In the genomic region with DNA sequence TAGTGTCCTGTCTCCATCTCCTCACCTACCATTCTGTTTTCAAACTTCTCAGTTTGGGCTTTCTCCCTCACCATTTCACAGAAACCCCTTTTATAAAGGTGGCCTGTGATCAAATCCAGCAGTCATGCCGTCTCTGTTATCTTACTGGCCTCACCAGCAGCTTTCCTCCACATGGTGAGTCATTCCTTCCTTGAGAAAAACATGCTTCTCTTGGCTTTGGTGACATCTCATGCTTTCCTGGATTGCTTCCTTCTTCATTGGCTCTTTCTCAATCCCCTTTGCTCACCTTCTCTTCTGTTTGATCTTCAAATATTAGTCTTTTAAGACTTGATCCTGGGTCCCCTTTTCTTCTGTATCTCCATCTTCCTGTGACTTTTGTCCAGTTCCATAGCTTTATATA, we compare ENCODE assay signal across 19 cellular contexts.
DNase-seq lines count a peak whose midpoint lies in the region; ATAC-seq, FAIRE-seq and TF ChIP-seq lines count a peak whose summit lies in the region.
"Had no signal": no experiment of that assay in that cellular context is flagged by ENCODE, and none has a peak within 500 bp of the region (broad histone marks: within the 10 kb centered on the region; RNA-seq: fewer than 3 reads in every experiment).

No MANE protein-coding gene starts in this region.

- no peak for TF ChIP-seq RAD21 in K562 (CRISPR knock-in tag; conservative IDR thresholded peaks at IDR 0.05 in 1 of 2, IDR thresholded peaks at IDR 0.05 in 1 of 2)

- no peaks in the 10 kb centered on the region for H3K9me3 Mint-ChIP-seq in endothelial cell (ENCODE audit: unreplicated experiment)
- H3K9me3 Mint-ChIP-seq: activated CD8-positive, alpha-beta T cell treated with anti-CD3 and anti-CD28 coated beads for 36 hours had no signal

- 17% methylated on average over 1 of the region's 1 CpG for WGBS in K562 (ENCODE audit: insufficient coverage, low coverage, missing lambda C conversion rate)
- WGBS in hepatocyte (ENCODE audit: low lambda C conversion rate, missing lambda C conversion rate) = 10% methylated on average over 1 of the region's 1 CpG
- 0% methylated on average over 1 of the region's 1 CpG for WGBS in aorta, 2 donors

- H3K4me3 ChIP-seq in AG10803 (ENCODE audit: low read length) (no peak overlapping the region), K562 (no peak overlapping the region), hepatocyte (no peak overlapping the region), aorta (ENCODE audit: low read length in 2 of 2) (no peak overlapping the region)
- H3K4me3 ChIP-seq: coronary artery, prostate gland had no signal

- ATAC-seq in K562 (no peak), GM21717 (IDR thresholded peaks at IDR 0.05; ENCODE audit: unreplicated experiment) (no peak), aorta (ENCODE audit: low FRiP score) (no peak)
- ATAC-seq: activated CD8-positive, alpha-beta T cell treated with anti-CD3 and anti-CD28 coated beads for 36 hours had no signal

- H3K9me3 ChIP-seq in K562 (replicated peaks; ENCODE audit: control insufficient read depth, insufficient read depth, low read depth, low read length) (no peaks in the 10 kb centered on the region), hepatocyte (ENCODE audit: low read depth) (no peaks in the 10 kb centered on the region), aorta (ENCODE audit: control insufficient read depth, low read length) (no peaks in the 10 kb centered on the region)
- H3K9me3 ChIP-seq: prostate gland had no signal

- no peak for TF ChIP-seq POLR2A in K562 (conservative IDR thresholded peaks at IDR 0.05)

- no peaks in the 10 kb centered on the region for H3K9me2 ChIP-seq in hepatocyte (replicated peaks; ENCODE audit: insufficient read depth)

- intact Hi-C loops in K562 (cut with micrococcal nuclease) = no loop called here
- intact Hi-C loops in aorta (cut with DNase I) = loop anchor here in 1 of 2 donors (5.0 to 10.0 kb wide), 2 partner anchors 52 to 115 kb away; no protein-coding TSS in a partner anchor

- H4K20me1 ChIP-seq in K562 (replicated peaks; ENCODE audit: control insufficient read depth, insufficient read depth, low read length) (no peaks in the 10 kb centered on the region), hepatocyte (ENCODE audit: insufficient read depth, poor library complexity, severe bottlenecking) (no peaks in the 10 kb centered on the region)

- H3K36me3 Mint-ChIP-seq in endothelial cell (ENCODE audit: low read depth, unreplicated experiment) = no peaks in the 10 kb centered on the region

- TF ChIP-seq EP300 in K562 (IDR thresholded peaks at IDR 0.05; ENCODE audit: low read length) = no peak

- H3K27me3 Mint-ChIP-seq in endothelial cell (ENCODE audit: unreplicated experiment) = no peaks in the 10 kb centered on the region
- H3K27me3 Mint-ChIP-seq: B cell had no signal

- no peaks in the 10 kb centered on the region for H3K9me1 ChIP-seq in K562 (ENCODE audit: control insufficient read depth, insufficient read depth, low read length)

- H2AFZ ChIP-seq in K562 (ENCODE audit: low read depth, low read length) (no peak overlapping the region), hepatocyte (no peak overlapping the region)

- H3K36me3 ChIP-seq in K562 (ENCODE audit: control insufficient read depth, insufficient read depth, low read length) = no peaks in the 10 kb centered on the region
- H3K36me3 ChIP-seq in hepatocyte (replicated peaks; ENCODE audit: insufficient read depth, low read depth) = no peaks in the 10 kb centered on the region
- H3K36me3 ChIP-seq in aorta (ENCODE audit: control insufficient read depth in 1 of 2, insufficient read depth in 2 of 2, low read length in 1 of 2) = no peaks in the 10 kb centered on the region
- H3K36me3 ChIP-seq: prostate gland had no signal

- no peaks in the 10 kb centered on the region for H3K27me3 ChIP-seq in K562 (ENCODE audit: control insufficient read depth in 2 of 2, insufficient read depth in 2 of 2, low read length in 2 of 2)
- H3K27me3 ChIP-seq in hepatocyte = no peaks in the 10 kb centered on the region
- H3K27me3 ChIP-seq in aorta (ENCODE audit: control insufficient read depth in 1 of 2, insufficient read depth in 2 of 2, low read length in 1 of 2) = no peaks in the 10 kb centered on the region

- DNase-seq in AG10803 (ENCODE audit: low read depth) = peak; percentile 64
- DNase-seq in HT1080 (ENCODE audit: low read depth) = peak; percentile 79
- DNase-seq in K562 (ENCODE audit: extremely low read depth in 1 of 4, low spot score in 3 of 4) = peak in 1 of 4 experiments; percentile 7
- peak; percentile 55 for DNase-seq in hepatocyte (ENCODE audit: low spot score)
- no peak for DNase-seq in caudate nucleus (lab: John Stamatoyannopoulos, UW)
- DNase-seq in endothelial cell (ENCODE audit: low spot score) = no peak
- no peak for DNase-seq in aorta
- DNase-seq: activated CD8-positive, alpha-beta T cell treated with anti-CD3 and anti-CD28 coated beads for 36 hours; NCI-H1436 treated with DMSO at 0.1 percent for 48 hours; NCI-H526; stimulated activated CD4-positive, alpha-beta T cell treated with anti-CD3 and anti-CD28 coated beads, Interleukin-2, amount 100 ng/mL, for 48 hours; T1000 had no signal

- H3K27ac Mint-ChIP-seq in endothelial cell (ENCODE audit: unreplicated experiment) = no peak overlapping the region
- H3K27ac Mint-ChIP-seq: activated CD8-positive, alpha-beta T cell treated with anti-CD3 and anti-CD28 coated beads for 36 hours; B cell; stimulated activated naive CD8-positive, alpha-beta T cell treated with anti-CD3 and anti-CD28 coated beads, Interleukin-15, Interleukin-2, amounts not matched to agents 100 ng/mL and 50 ng/mL, for 24 hours had no signal

- TF ChIP-seq CTCF in AG10803 (conservative IDR thresholded peaks at IDR 0.05; ENCODE audit: low read length) (no peak), K562 (IDR thresholded peaks at IDR 0.05 in 2 of 3, conservative IDR thresholded peaks at IDR 0.05 in 1 of 3; ENCODE audit: insufficient read depth in 2 of 3, low read depth in 1 of 3, low read length in 3 of 3) (no peak), hepatocyte (IDR thresholded peaks at IDR 0.05; ENCODE audit: poor library complexity) (no peak), endothelial cell (IDR thresholded peaks at IDR 0.05; ENCODE audit: unreplicated experiment) (no peak)

- in situ Hi-C loops in K562 (cut with MboI) = no loop called here

- no peak overlapping the region for H3K9ac ChIP-seq in K562 (ENCODE audit: insufficient read depth in 1 of 2, low read depth in 2 of 2, low read length in 2 of 2)

- H3K4me1 ChIP-seq in K562 (replicated peaks in 1 of 2; ENCODE audit: control insufficient read depth in 2 of 2, insufficient read depth in 2 of 2, low read length in 2 of 2) = no peaks in the 10 kb centered on the region
- H3K4me1 ChIP-seq in hepatocyte (ENCODE audit: insufficient read depth) = peaks cover 11% of the 10 kb centered on the region
- H3K4me1 ChIP-seq in aorta (ENCODE audit: control insufficient read depth in 1 of 2, insufficient read depth in 2 of 2, low read length in 2 of 2) = peaks cover 0 to 6% of the 10 kb centered on the region in 2 donors
- H3K4me1 ChIP-seq: prostate gland had no signal

- POLR2A ChIA-PET in K562 (lab: Yijun Ruan, JAX) = no interaction called here

- H3K79me2 ChIP-seq in K562 (ENCODE audit: control insufficient read depth, insufficient read depth, low read length) (no peaks in the 10 kb centered on the region), hepatocyte (no peaks in the 10 kb centered on the region)

- no TSS peak for BruUV-seq in K562 (replicated peaks; lab: Mats Ljungman, UMichigan)

- H3K4me2 ChIP-seq in K562 (ENCODE audit: insufficient read depth, low read length) = no peak overlapping the region
- no peak overlapping the region for H3K4me2 ChIP-seq in hepatocyte

- H3K4me3 Mint-ChIP-seq in endothelial cell (ENCODE audit: unreplicated experiment) = no peak overlapping the region
- H3K4me3 Mint-ChIP-seq: activated CD8-positive, alpha-beta T cell treated with anti-CD3 and anti-CD28 coated beads for 36 hours; B cell; stimulated activated naive CD8-positive, alpha-beta T cell treated with anti-CD3 and anti-CD28 coated beads, Interleukin-15, Interleukin-2, amounts not matched to agents 100 ng/mL and 50 ng/mL, for 24 hours had no signal

- no peak for FAIRE-seq in K562 (lab: Jason Lieb, UNC)
- FAIRE-seq: GM18507, islet of Langerhans had no signal

- H3K4me1 Mint-ChIP-seq in endothelial cell (ENCODE audit: unreplicated experiment) = no peaks in the 10 kb centered on the region
- H3K4me1 Mint-ChIP-seq: B cell had no signal

- no peak overlapping the region for H3K27ac ChIP-seq in K562 (ENCODE audit: extremely low read depth, low read depth, low read length)
- peak overlapping the region; percentile 63 for H3K27ac ChIP-seq in hepatocyte
- no peak overlapping the region for H3K27ac ChIP-seq in caudate nucleus (ENCODE audit: low read depth, low read length)
- H3K27ac ChIP-seq in aorta (ENCODE audit: low read depth in 1 of 2, low read length in 2 of 2) = no peak overlapping the region
- H3K27ac ChIP-seq: coronary artery, prostate gland had no signal

- CTCF ChIA-PET in K562 (lab: Yijun Ruan, JAX; ENCODE audit: low intra/inter-chr PET ratio) = no interaction called here

TF ChIP-seq in K562, 482 proteins besides CTCF, POLR2A, EP300 and RAD21:
- no peak for TF ChIP-seq JUND (IDR thresholded peaks at IDR 0.05; ENCODE audit: borderline replicate concordance, low read depth, low read length)
- TF ChIP-seq JUND (tag; IDR thresholded peaks at IDR 0.05; ENCODE audit: borderline replicate concordance, low read depth, low read length) = peak; percentile 47; the same call in 2 of the 3 replicates
- TF ChIP-seq ZNF561 (CRISPR knock-in tag; conservative IDR thresholded peaks at IDR 0.05) = no peak
- TF ChIP-seq, protein P1, sequence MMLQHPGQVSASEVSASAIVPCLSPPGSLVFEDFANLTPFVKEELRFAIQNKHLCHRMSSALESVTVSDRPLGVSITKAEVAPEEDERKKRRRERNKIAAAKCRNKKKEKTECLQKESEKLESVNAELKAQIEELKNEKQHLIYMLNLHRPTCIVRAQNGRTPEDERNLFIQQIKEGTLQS (IDR thresholded peaks at IDR 0.05) = peak; percentile 36; the same call in 1 of the 2 replicates
- TF ChIP-seq, protein P1 (CRISPR knock-in tag; conservative IDR thresholded peaks at IDR 0.05) = no peak
- TF ChIP-seq FOSL1 (tag; conservative IDR thresholded peaks at IDR 0.05) = 0 out of 2 replicates have a peak, but pooled peaks have one; percentile 30

Comparison
In these comparisons a context has a peak if more than half of its experiments do, and no peak if none do; other contexts are left out.
1. DNase-seq: peak in AG10803 (single experiment), HT1080 (single experiment) and hepatocyte (single experiment); none in caudate nucleus (0 of 61), endothelial cell (single experiment) and aorta (0 of 2).